8 cellular contexts compared by ENCODE assay signal in genomic region chr1:247415423-247416361, GRCh38. TPM values are rescaled to one million over a fixed set of nuclear protein-coding genes. Genes with fewer than 3 reads are reported as not detected.
DNase-seq lines count a peak whose midpoint lies in the region; ATAC-seq and TF ChIP-seq lines count a peak whose summit lies in the region.

NLRP3 (plus strand) TSS chr1:247416173; CDS start chr1:247418801, 2,628 bp downstream.

- peak within 1 kb of the TSS; percentile 32 for H3K27ac ChIP-seq in CD8-positive, alpha-beta memory T cell (ENCODE audit: low read depth, low read length)
- H3K27ac ChIP-seq in brain microvascular endothelial cell: peak within 1 kb of the TSS; percentile 28

- H3K36me3 ChIP-seq in CD8-positive, alpha-beta memory T cell (ENCODE audit: insufficient read depth, low read length): no peaks in the 10 kb centered on the region
- no peaks in the 10 kb centered on the region for H3K36me3 ChIP-seq in brain microvascular endothelial cell (replicated peaks)

- CTCF ChIA-PET in CD8-positive, alpha-beta memory T cell (lab: Charles Lee): interaction anchor here (0.8 to 5.1 kb wide), 6 partner anchors 9 to 73 kb away, joined by 3 to 43 read pairs (median 3); no protein-coding TSS in a partner anchor
- CTCF ChIA-PET in T-cell (lab: Charles Lee): interaction anchor here (0.9 to 2.4 kb wide), 4 partner anchors 25 to 43 kb away, joined by 3 to 23 read pairs (median 9); no protein-coding TSS in a partner anchor

- peak within 1 kb of the TSS; percentile 40 to 91 (median 86) for H3K27ac Mint-ChIP-seq in CD8-positive, alpha-beta memory T cell
- H3K27ac Mint-ChIP-seq in T-cell: peak within 1 kb of the TSS; percentile 83 to 92

- no peak for TF ChIP-seq CTCF in brain microvascular endothelial cell (IDR thresholded peaks at IDR 0.05; ENCODE audit: low read depth, low read length, missing control alignments)

- H3K4me1 ChIP-seq in CD8-positive, alpha-beta memory T cell (ENCODE audit: insufficient read depth, low read length): peaks cover 22% of the 10 kb centered on the region

- H3K27me3 ChIP-seq in CD8-positive, alpha-beta memory T cell (ENCODE audit: insufficient read depth, low read length, poor library complexity, severe bottlenecking): no peaks in the 10 kb centered on the region
- no peaks in the 10 kb centered on the region for H3K27me3 ChIP-seq in brain microvascular endothelial cell (replicated peaks)

- ATAC-seq in HG03135 (IDR thresholded peaks at IDR 0.05; ENCODE audit: unreplicated experiment) (peak; percentile 61), T-cell (replicated peaks in 1 of 4) (peak; percentile 88 to 97 (median 94)), HG02642 (IDR thresholded peaks at IDR 0.05; ENCODE audit: poor library complexity, unreplicated experiment) (no peak)

- peaks cover 9 to 17% (median 11%) of the 10 kb centered on the region in 3 donors for H3K36me3 Mint-ChIP-seq in CD8-positive, alpha-beta memory T cell
- peaks cover 14% of the 10 kb centered on the region for H3K36me3 Mint-ChIP-seq in T-cell

- peak; percentile 9 to 60 (median 46) for DNase-seq in CD8-positive, alpha-beta memory T cell
- DNase-seq in T-cell (peak; percentile 8 to 58 (median 30)), brain microvascular endothelial cell (peak; percentile 14), midbrain (lab: John Stamatoyannopoulos, UW) (peak; percentile 7), DMS53 treated with DMSO at 0.1 percent for 48 hours (lab: John Stamatoyannopoulos, UW; ENCODE audit: unreplicated experiment) (no peak), NCI-H1930 (lab: John Stamatoyannopoulos, UW) (no peak)

- no peaks in the 10 kb centered on the region for H3K9me3 Mint-ChIP-seq in CD8-positive, alpha-beta memory T cell
- H3K9me3 Mint-ChIP-seq in T-cell: no peaks in the 10 kb centered on the region

- in situ Hi-C loops in brain microvascular endothelial cell (cut with HindIII; ENCODE audit: low pct_ligation_motif_present, low sequenced_read_pairs): no loop called here

- H3K4me3 ChIP-seq in CD8-positive, alpha-beta memory T cell (ENCODE audit: low read length): peak within 1 kb of the TSS; percentile 78
- H3K4me3 ChIP-seq in brain microvascular endothelial cell (ENCODE audit: low read depth, low read length): peak within 1 kb of the TSS; percentile 9

- no peaks in the 10 kb centered on the region for H3K9me3 ChIP-seq in CD8-positive, alpha-beta memory T cell (ENCODE audit: low read length)

- peak within 1 kb of the TSS; percentile 80 to 94 (median 91) for H3K4me3 Mint-ChIP-seq in CD8-positive, alpha-beta memory T cell
- peak within 1 kb of the TSS; percentile 85 to 91 (median 90) for H3K4me3 Mint-ChIP-seq in T-cell

- peaks cover 44 to 57% (median 52%) of the 10 kb centered on the region in 3 donors for H3K4me1 Mint-ChIP-seq in CD8-positive, alpha-beta memory T cell
- H3K4me1 Mint-ChIP-seq in T-cell: peaks cover 53 to 59% (median 55%) of the 10 kb centered on the region in 3 donors

- no peaks in the 10 kb centered on the region for H3K27me3 Mint-ChIP-seq in CD8-positive, alpha-beta memory T cell
- no peaks in the 10 kb centered on the region for H3K27me3 Mint-ChIP-seq in T-cell

- POLR2A ChIA-PET in CD8-positive, alpha-beta memory T cell (lab: Charles Lee): interaction anchor here (0.7 to 1.6 kb wide), 2 partner anchors 9 to 25 kb away, joined by 3 to 21 read pairs; no protein-coding TSS in a partner anchor
- POLR2A ChIA-PET in T-cell (lab: Charles Lee): no interaction called here

RNA-seq across cellular contexts. Expression of gene NLRP3, which starts in this region (rescaled TPM):
- 1 to 10 TPM; 1.8 to 2.6 TPM for total RNA-seq in CD8-positive, alpha-beta memory T cell
- 3.0 TPM for polyA plus RNA-seq in CD8-positive, alpha-beta memory T cell
- total RNA-seq in T-cell: 1 to 10 TPM; 2.9 to 8.5 (median 5.1) TPM

Comparison
In these comparisons a context has a peak if more than half of its experiments do, and no peak if none do; other contexts are left out.
1. DNase-seq: peak in CD8-positive, alpha-beta memory T cell (5 of 5), T-cell (34 of 34), brain microvascular endothelial cell (single experiment) and midbrain (single experiment); none in DMS53 treated with DMSO at 0.1 percent for 48 hours (single experiment) and NCI-H1930 (0 of 2).